In the genomic region with DNA sequence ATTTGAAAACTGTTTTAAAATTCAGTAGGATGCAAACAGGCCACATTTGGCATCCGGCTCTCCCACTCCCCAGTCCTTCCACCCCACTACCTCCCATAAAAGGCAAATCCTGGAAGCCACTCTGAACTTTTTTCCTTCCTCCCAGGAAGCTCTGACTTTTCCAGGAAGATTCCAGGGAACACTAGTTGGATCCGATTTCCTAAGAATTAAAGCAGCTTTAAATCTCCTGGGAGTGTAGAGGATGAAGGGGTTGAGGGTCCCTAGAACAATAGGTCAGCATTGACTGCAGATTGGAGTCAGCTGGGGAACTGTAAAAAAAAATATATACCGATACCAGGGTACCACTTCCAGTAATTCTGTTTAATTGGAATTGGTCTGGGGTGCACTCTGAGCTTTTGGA, we compare ENCODE assay signal across 25 cellular contexts.
DNase-seq lines count a peak whose midpoint lies in the region; ATAC-seq and TF ChIP-seq lines count a peak whose summit lies in the region.
"Had no signal": no experiment of that assay in that cellular context is flagged by ENCODE, and none has a peak within 500 bp of the region (broad histone marks: within the 10 kb centered on the region; RNA-seq: fewer than 3 reads in every experiment).

No MANE protein-coding gene starts in this region.

- TF ChIP-seq CTCF in WTC11 (IDR thresholded peaks at IDR 0.05) (no peak), heart right ventricle (IDR thresholded peaks at IDR 0.05) (no peak), gastrocnemius medialis (IDR thresholded peaks at IDR 0.05 in 4 of 5, conservative IDR thresholded peaks at IDR 0.05 in 1 of 5) (no peak), BE2C (IDR thresholded peaks at IDR 0.05; ENCODE audit: low read depth, low read length) (no peak)

- H3K27ac Mint-ChIP-seq in WTC11, result 0 out of 2 replicates have a peak overlapping the region, but pooled peaks have one; percentile 23
- H3K27ac Mint-ChIP-seq: activated naive CD8-positive, alpha-beta T cell treated with anti-CD3 and anti-CD28 coated beads, Interleukin-2, amount 50 U/mL, for 24 hours; CD14-positive monocyte; stimulated activated naive CD8-positive, alpha-beta T cell treated with anti-CD3 and anti-CD28 coated beads, Interleukin-15, Interleukin-2, amounts not matched to agents 100 ng/mL and 50 ng/mL, for 24 hours had no signal

- no peak overlapping the region for H2AFZ ChIP-seq in ACC112 (ENCODE audit: low read length, unreplicated experiment)

- intact Hi-C loops in heart right ventricle (cut with DNase I) (loop anchor here in 1 of 10 donors (5.0 kb wide), 1 partner anchor 75 kb away; the partner anchor contains the start of gene CRIM1), gastrocnemius medialis (cut with DNase I; ENCODE audit: low total_unique reads) (no loop called here)

- peak overlapping the region; percentile 94 for H3K27ac ChIP-seq in ACC112 (ENCODE audit: low read depth, low read length)
- H3K27ac ChIP-seq in heart right ventricle, result peak overlapping the region in 9 of 10 donors; percentile 0 to 80 (median 58)
- H3K27ac ChIP-seq in gastrocnemius medialis, result peak overlapping the region; percentile 45 to 63 (median 48)
- H3K27ac ChIP-seq: HL-60 had no signal

- H3K4me3 Mint-ChIP-seq in WTC11, result no peak overlapping the region
- H3K4me3 Mint-ChIP-seq: activated naive CD8-positive, alpha-beta T cell treated with anti-CD3 and anti-CD28 coated beads, Interleukin-2, amount 50 U/mL, for 24 hours; CD14-positive monocyte; stimulated activated naive CD8-positive, alpha-beta T cell treated with anti-CD3 and anti-CD28 coated beads, Interleukin-15, Interleukin-2, amounts not matched to agents 100 ng/mL and 50 ng/mL, for 24 hours had no signal

- H3K27me3 ChIP-seq in ACC112 (ENCODE audit: insufficient read depth, low read length) (no peaks in the 10 kb centered on the region), heart right ventricle (no peaks in the 10 kb centered on the region), gastrocnemius medialis (no peaks in the 10 kb centered on the region), BE2C (0 out of 2 replicates have a peak, but pooled peaks cover 4% of the 10 kb centered on the region)
- H3K27me3 ChIP-seq: dorsolateral prefrontal cortex, MG63 had no signal

- CTCF ChIA-PET in WTC11 (lab: Charles Lee), result interaction anchor here (0.6 to 2.5 kb wide), 5 partner anchors 19 to 80 kb away, joined by 4 to 12 read pairs (median 4); no protein-coding TSS in a partner anchor

- ATAC-seq in WTC11 (no peak; the same call in 1 of the 2 replicates), heart right ventricle (peak in 6 of 8 donors; percentile 8 to 50 (median 42)), gastrocnemius medialis (no peak)
- ATAC-seq: activated naive CD8-positive, alpha-beta T cell treated with anti-CD3 and anti-CD28 coated beads, Interleukin-2, amount 50 U/mL, for 24 hours had no signal

- H3K4me1 Mint-ChIP-seq in WTC11, result peaks cover 27% of the 10 kb centered on the region
- H3K4me1 Mint-ChIP-seq: activated naive CD8-positive, alpha-beta T cell treated with anti-CD3 and anti-CD28 coated beads, Interleukin-2, amount 50 U/mL, for 24 hours; CD14-positive monocyte had no signal

- in situ Hi-C loops in gastrocnemius medialis (cut with MboI; ENCODE audit: low sequenced_read_pairs in 4 of 4), result no loop called here

- H3K9me3 ChIP-seq in heart right ventricle, result no peaks in the 10 kb centered on the region
- H3K9me3 ChIP-seq in gastrocnemius medialis, result no peaks in the 10 kb centered on the region
- H3K9me3 ChIP-seq in BE2C, result no peaks in the 10 kb centered on the region
- H3K9me3 ChIP-seq: MG63, mucosa of descending colon had no signal

- H3K4me1 ChIP-seq in ACC112 (ENCODE audit: control insufficient read depth, insufficient read depth, low read length, unreplicated experiment), result peaks cover 91% of the 10 kb centered on the region
- peaks cover 18 to 78% (median 46%) of the 10 kb centered on the region in 9 donors for H3K4me1 ChIP-seq in heart right ventricle
- peaks cover 57 to 63% of the 10 kb centered on the region in 2 donors for H3K4me1 ChIP-seq in gastrocnemius medialis
- no peaks in the 10 kb centered on the region for H3K4me1 ChIP-seq in BE2C

- no peaks in the 10 kb centered on the region for H3K27me3 Mint-ChIP-seq in WTC11 (ENCODE audit: low read depth)
- H3K27me3 Mint-ChIP-seq: activated naive CD8-positive, alpha-beta T cell treated with anti-CD3 and anti-CD28 coated beads, Interleukin-2, amount 50 U/mL, for 24 hours; progenitor cell of endocrine pancreas; stimulated activated naive CD8-positive, alpha-beta T cell treated with anti-CD3 and anti-CD28 coated beads, Interleukin-15, Interleukin-2, amounts not matched to agents 100 ng/mL and 50 ng/mL, for 24 hours had no signal

- POLR2A ChIA-PET in WTC11 (lab: Charles Lee), result interaction anchor here (1.0 kb wide), 1 partner anchor 10 kb away, joined by 3 read pairs; no protein-coding TSS in a partner anchor

- H3K4me3 ChIP-seq in ACC112 (ENCODE audit: low read depth, low read length) (no peak overlapping the region), heart right ventricle (no peak overlapping the region), gastrocnemius medialis (no peak overlapping the region), BE2C (ENCODE audit: low read depth, low read length) (no peak overlapping the region)
- H3K4me3 ChIP-seq: dorsolateral prefrontal cortex, MG63, mucosa of descending colon had no signal

- H3K36me3 Mint-ChIP-seq in WTC11, result peaks cover 2% of the 10 kb centered on the region; the same call in 1 of the 2 replicates
- H3K36me3 Mint-ChIP-seq: CD14-positive monocyte had no signal

- 50 to 66% methylated on average over 3 of the region's 3 CpGs for WGBS in heart right ventricle, 2 donors

- TF ChIP-seq POLR2A in gastrocnemius medialis (IDR thresholded peaks at IDR 0.05), result no peak

- DNase-seq in WTC11 (ENCODE audit: low spot score) (no peak), heart right ventricle (no peak), gastrocnemius medialis (no peak), NCI-H774 (lab: John Stamatoyannopoulos, UW) (no peak), BE2C (no peak), NCI-H2171 treated with DMSO at 0.1 percent for 48 hours (lab: John Stamatoyannopoulos, UW) (no peak), NCI-H1417 treated with DMSO at 0.1 percent for 48 hours (lab: John Stamatoyannopoulos, UW) (no peak)
- DNase-seq: activated CD4-positive, alpha-beta T cell treated with anti-CD3 and anti-CD28 coated beads, Interleukin-2, amount 50 U/mL, for 48 hours; activated effector memory CD4-positive, alpha-beta T cell treated with Interleukin-2 at 50 U/mL for 16 hours; activated naive CD8-positive, alpha-beta T cell treated with anti-CD3 and anti-CD28 coated beads, Interleukin-2, amount 50 U/mL, for 24 hours; dorsolateral prefrontal cortex; left cardiac atrium; MG63; mucosa of descending colon; NCI-H2171; NCI-H526 treated with DMSO at 0.1 percent for 48 hours; OCI-M1; small intestine; stimulated activated CD4-positive, alpha-beta T cell treated with anti-CD3 and anti-CD28 coated beads, Interleukin-2, amount 100 ng/mL, for 48 hours; T-helper 2 cell had no signal

- H3K79me2 ChIP-seq in ACC112 (ENCODE audit: control insufficient read depth, insufficient read depth, low read length, unreplicated experiment), result peaks cover 87% of the 10 kb centered on the region

- H3K9me3 Mint-ChIP-seq in WTC11, result no peaks in the 10 kb centered on the region
- H3K9me3 Mint-ChIP-seq: activated naive CD8-positive, alpha-beta T cell treated with anti-CD3 and anti-CD28 coated beads, Interleukin-2, amount 50 U/mL, for 24 hours; CD14-positive monocyte; stimulated activated naive CD8-positive, alpha-beta T cell treated with anti-CD3 and anti-CD28 coated beads, Interleukin-15, Interleukin-2, amounts not matched to agents 100 ng/mL and 50 ng/mL, for 24 hours had no signal

- peaks cover 6% of the 10 kb centered on the region; the same call in 1 of the 2 replicates for H3K36me3 ChIP-seq in ACC112 (ENCODE audit: insufficient read depth, low read length)
- no peaks in the 10 kb centered on the region for H3K36me3 ChIP-seq in heart right ventricle
- no peaks in the 10 kb centered on the region for H3K36me3 ChIP-seq in gastrocnemius medialis
- H3K36me3 ChIP-seq in BE2C, result no peaks in the 10 kb centered on the region

TF ChIP-seq in WTC11, 78 proteins besides CTCF, POLR2A, EP300 and RAD21 (continues in another document):
- TF ChIP-seq ZNF425 (CRISPR knock-in tag; conservative IDR thresholded peaks at IDR 0.05), result no peak
- no peak for TF ChIP-seq USF2 (CRISPR knock-in tag; IDR thresholded peaks at IDR 0.05)
- TF ChIP-seq, protein P1, sequence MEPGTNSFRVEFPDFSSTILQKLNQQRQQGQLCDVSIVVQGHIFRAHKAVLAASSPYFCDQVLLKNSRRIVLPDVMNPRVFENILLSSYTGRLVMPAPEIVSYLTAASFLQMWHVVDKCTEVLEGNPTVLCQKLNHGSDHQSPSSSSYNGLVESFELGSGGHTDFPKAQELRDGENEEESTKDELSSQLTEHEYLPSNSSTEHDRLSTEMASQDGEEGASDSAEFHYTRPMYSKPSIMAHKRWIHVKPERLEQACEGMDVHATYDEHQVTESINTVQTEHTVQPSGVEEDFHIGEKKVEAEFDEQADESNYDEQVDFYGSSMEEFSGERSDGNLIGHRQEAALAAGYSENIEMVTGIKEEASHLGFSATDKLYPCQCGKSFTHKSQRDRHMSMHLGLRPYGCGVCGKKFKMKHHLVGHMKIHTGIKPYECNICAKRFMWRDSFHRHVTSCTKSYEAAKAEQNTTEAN (CRISPR knock-in tag; IDR thresholded peaks at IDR 0.05), result no peak
- no peak for TF ChIP-seq RORB (CRISPR knock-in tag; IDR thresholded peaks at IDR 0.05)

Comparison
In these comparisons a context has a peak if more than half of its experiments do, and no peak if none do; other contexts are left out.
1. ATAC-seq: peak in heart right ventricle (6 of 8); none in WTC11 (single experiment) and gastrocnemius medialis (0 of 2).
2. Peak in every context shown above with its lines, with median percentiles within 50 percentile points of each other: H3K27ac ChIP-seq.